ENCODE assay signal across 21 cellular contexts in the genomic region with DNA sequence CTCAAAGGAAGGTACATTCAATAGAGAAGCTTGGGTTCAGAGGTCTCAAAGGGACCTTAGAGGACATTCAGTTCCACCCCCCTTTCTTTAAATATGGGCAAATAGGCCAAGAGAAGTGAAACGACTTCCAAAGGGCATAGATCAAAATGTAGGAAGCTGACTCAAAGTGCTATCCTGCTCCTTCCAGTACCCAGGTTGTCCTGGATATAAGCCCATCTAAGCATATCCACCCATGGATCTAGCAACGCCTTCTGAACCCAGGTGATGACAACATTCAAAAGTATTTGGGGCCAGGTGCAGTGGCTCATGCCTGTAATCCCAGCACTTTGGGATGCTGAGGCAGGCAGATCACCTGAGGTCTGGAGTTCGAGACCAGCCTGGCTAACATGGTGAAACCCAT. TPM values are rescaled to one million over a fixed set of nuclear protein-coding genes. Genes with fewer than 3 reads are reported as not detected.
DNase-seq lines count a peak whose midpoint lies in the region; FAIRE-seq and TF ChIP-seq lines count a peak whose summit lies in the region.
"Had no signal": no experiment of that assay in that cellular context is flagged by ENCODE, and none has a peak within 500 bp of the region (broad histone marks: within the 10 kb centered on the region; RNA-seq: fewer than 3 reads in every experiment).

No MANE protein-coding gene starts in this region.

- TF ChIP-seq EP300 in ovary (IDR thresholded peaks at IDR 0.05): no peak

- no peaks in the 10 kb centered on the region for H3K27me3 Mint-ChIP-seq in activated CD4-positive, alpha-beta memory T cell treated with anti-CD3 and anti-CD28 coated beads, Interleukin-2, amount 10 ng/mL, durations not matched to agents 7 days and 5 days
- H3K27me3 Mint-ChIP-seq: CD4-positive, CD25-positive, alpha-beta regulatory T cell; CD8-positive, alpha-beta memory T cell had no signal

- H3K79me2 ChIP-seq in keratinocyte (ENCODE audit: control insufficient read depth, insufficient read depth, low read length): peaks cover 1% of the 10 kb centered on the region

- H3K27ac Mint-ChIP-seq in activated CD4-positive, alpha-beta memory T cell treated with anti-CD3 and anti-CD28 coated beads, Interleukin-2, amount 10 ng/mL, durations not matched to agents 7 days and 5 days: no peak overlapping the region
- H3K27ac Mint-ChIP-seq: CD8-positive, alpha-beta memory T cell had no signal

- H3K27ac ChIP-seq in RWPE1 (peak overlapping the region; percentile 25; the same call in 1 of the 2 replicates), keratinocyte (ENCODE audit: control insufficient read depth, insufficient read depth, low read length) (no peak overlapping the region), ovary (no peak overlapping the region)

- no peak overlapping the region for H3K4me3 Mint-ChIP-seq in activated CD4-positive, alpha-beta memory T cell treated with anti-CD3 and anti-CD28 coated beads, Interleukin-2, amount 10 ng/mL, durations not matched to agents 7 days and 5 days
- H3K4me3 Mint-ChIP-seq: CD8-positive, alpha-beta memory T cell had no signal

- H2AFZ ChIP-seq in keratinocyte (ENCODE audit: control insufficient read depth, low read length): no peak overlapping the region

- intact Hi-C loops in ovary (cut with DNase I): loop anchor here in 1 of 4 donors (10.0 kb wide), 2 partner anchors 106 to 216 kb away; no protein-coding TSS in a partner anchor

- H3K36me3 ChIP-seq in keratinocyte (ENCODE audit: control insufficient read depth in 2 of 2, extremely low read depth in 1 of 2, insufficient read depth in 2 of 2, low read length in 2 of 2): peaks cover 2 to 6% of the 10 kb centered on the region in 2 experiments
- H3K36me3 ChIP-seq in ovary: no peaks in the 10 kb centered on the region

- TF ChIP-seq CTCF in RWPE1 (conservative IDR thresholded peaks at IDR 0.05; ENCODE audit: low read depth) (no peak), keratinocyte (optimal IDR thresholded peaks at IDR 0.05 in 1 of 3, IDR thresholded peaks at IDR 0.05 in 1 of 3, conservative IDR thresholded peaks at IDR 0.05 in 1 of 3; ENCODE audit: extremely low read depth in 1 of 3, insufficient read depth in 2 of 3, low read length in 3 of 3) (no peak), ovary (IDR thresholded peaks at IDR 0.05) (no peak)

- H3K27me3 ChIP-seq in keratinocyte (ENCODE audit: control insufficient read depth, extremely low read depth, insufficient read depth, low read length) (no peaks in the 10 kb centered on the region), ovary (no peaks in the 10 kb centered on the region)
- H3K27me3 ChIP-seq: BE2C had no signal

- WGBS in ovary, 3 donors: 69 to 72% (median 71%) methylated on average over 3 of the region's 3 CpGs

- H3K4me3 ChIP-seq in keratinocyte (ENCODE audit: control insufficient read depth in 2 of 3, extremely low read depth in 1 of 3, insufficient read depth in 2 of 3, low read depth in 1 of 3, low read length in 3 of 3) (no peak overlapping the region), ovary (no peak overlapping the region)
- H3K4me3 ChIP-seq: GM12878 had no signal

- POLR2A ChIA-PET in RWPE1 (lab: Yijun Ruan, JAX; ENCODE audit: low non-redundant PET): no interaction called here
- POLR2A ChIA-PET in HEK293T (lab: Yijun Ruan, JAX): interaction anchor here (0.6 kb wide), 1 partner anchor 36 kb away, joined by 3 read pairs; no protein-coding TSS in a partner anchor
- POLR2A ChIA-PET in activated CD4-positive, alpha-beta memory T cell treated with anti-CD3 and anti-CD28 coated beads, Interleukin-2, amount 10 ng/mL, durations not matched to agents 7 days and 5 days (lab: Charles Lee): interaction anchor here (1.9 kb wide), 1 partner anchor 21 kb away, joined by 5 read pairs; no protein-coding TSS in a partner anchor

- no peaks in the 10 kb centered on the region for H3K9me1 ChIP-seq in keratinocyte (ENCODE audit: control insufficient read depth, extremely low read depth, insufficient read depth, low read length)

- no peaks in the 10 kb centered on the region for H3K9me3 Mint-ChIP-seq in activated CD4-positive, alpha-beta memory T cell treated with anti-CD3 and anti-CD28 coated beads, Interleukin-2, amount 10 ng/mL, durations not matched to agents 7 days and 5 days
- H3K9me3 Mint-ChIP-seq: CD8-positive, alpha-beta memory T cell had no signal

- no peak for FAIRE-seq in keratinocyte (lab: Jason Lieb, UNC)
- FAIRE-seq: A204.1, GM12878 had no signal

- H3K4me1 ChIP-seq in keratinocyte (ENCODE audit: control insufficient read depth, extremely low read depth, insufficient read depth, low read length) (peaks cover 8% of the 10 kb centered on the region), ovary (ENCODE audit: insufficient read depth) (peaks cover 3% of the 10 kb centered on the region)
- H3K4me1 ChIP-seq: BE2C had no signal

- dilution Hi-C loops in keratinocyte (cut with MboI; ENCODE audit: extremely low pct_ligation_motif_present, low sequenced_read_pairs): no loop called here

- no peaks in the 10 kb centered on the region for H4K20me1 ChIP-seq in keratinocyte (ENCODE audit: control insufficient read depth, extremely low read depth, insufficient read depth, low read length)

- H3K4me1 Mint-ChIP-seq in activated CD4-positive, alpha-beta memory T cell treated with anti-CD3 and anti-CD28 coated beads, Interleukin-2, amount 10 ng/mL, durations not matched to agents 7 days and 5 days: peaks cover 24% of the 10 kb centered on the region

- no peak for TF ChIP-seq POLR2A in ovary (IDR thresholded peaks at IDR 0.05)

- CTCF ChIA-PET in RWPE1 (lab: Yijun Ruan, JAX) (interaction anchor here (0.5 to 0.6 kb wide), 2 partner anchors 17 to 862 kb away, joined by 6 to 12 read pairs; no protein-coding TSS in a partner anchor), HEK293T (lab: Yijun Ruan, JAX) (interaction anchor here (1.0 kb wide), 1 partner anchor 128 kb away, joined by 4 read pairs; no protein-coding TSS in a partner anchor)
- CTCF ChIA-PET in activated CD4-positive, alpha-beta memory T cell treated with anti-CD3 and anti-CD28 coated beads, Interleukin-2, amount 10 ng/mL, durations not matched to agents 7 days and 5 days (lab: Charles Lee): interaction anchor here (0.6 kb wide), 1 partner anchor 199 kb away, joined by 4 read pairs; no protein-coding TSS in a partner anchor

- H3K4me2 ChIP-seq in keratinocyte (ENCODE audit: control insufficient read depth, extremely low read depth, insufficient read depth, low read depth, low read length): no peak overlapping the region

- H3K9ac ChIP-seq in keratinocyte (ENCODE audit: control insufficient read depth, extremely low read depth, insufficient read depth, low read length): no peak overlapping the region

- peaks cover 10% of the 10 kb centered on the region for H3K36me3 Mint-ChIP-seq in activated CD4-positive, alpha-beta memory T cell treated with anti-CD3 and anti-CD28 coated beads, Interleukin-2, amount 10 ng/mL, durations not matched to agents 7 days and 5 days (ENCODE audit: low read depth)

- H3K9me3 ChIP-seq in keratinocyte (ENCODE audit: control insufficient read depth, low read depth, low read length) (no peaks in the 10 kb centered on the region), ovary (no peaks in the 10 kb centered on the region)
- H3K9me3 ChIP-seq: BE2C had no signal

- DNase-seq in RWPE1 (ENCODE audit: low spot score): peak; percentile 30
- DNase-seq in dermis blood vessel endothelial cell: peak; percentile 32
- DNase-seq in keratinocyte (ENCODE audit: low read depth, low spot score): peak; percentile 44
- no peak for DNase-seq in HEK293T (ENCODE audit: extremely low spot score)
- DNase-seq in ovary: no peak
- DNase-seq in LoVo (ENCODE audit: low spot score): no peak
- DNase-seq in activated CD4-positive, alpha-beta memory T cell treated with anti-CD3 and anti-CD28 coated beads, Interleukin-2, amount 10 ng/mL, durations not matched to agents 7 days and 5 days: no peak
- DNase-seq: ACHN; BE2C; C1 segment of cervical spinal cord; CD4-positive, CD25-positive, alpha-beta regulatory T cell; CD8-positive, alpha-beta memory T cell; COR-L47; DMS 273 treated with DMSO at 0.1 percent for 48 hours; DMS53; DND-41; EL; GOT3; H7 had no signal

TF ChIP-seq in HEK293T, 16 proteins besides CTCF, POLR2A, EP300 and RAD21 (continues in another document):
- TF ChIP-seq BHLHE40 (IDR thresholded peaks at IDR 0.05; ENCODE audit: borderline replicate concordance) (no peak), FOXK2 (IDR thresholded peaks at IDR 0.05) (no peak), SUZ12 (IDR thresholded peaks at IDR 0.05) (no peak), FOXA1 (IDR thresholded peaks at IDR 0.05) (no peak), LEF1 (IDR thresholded peaks at IDR 0.05; ENCODE audit: borderline replicate concordance) (no peak), HDGF (IDR thresholded peaks at IDR 0.05; ENCODE audit: borderline replicate concordance) (no peak), L3MBTL2 (conservative IDR thresholded peaks at IDR 0.05) (no peak), SP1 (IDR thresholded peaks at IDR 0.05) (no peak), FOXM1 (IDR thresholded peaks at IDR 0.05; ENCODE audit: borderline replicate concordance) (no peak), TARDBP (IDR thresholded peaks at IDR 0.05) (no peak), NFRKB (IDR thresholded peaks at IDR 0.05) (no peak), ARNT (IDR thresholded peaks at IDR 0.05) (no peak)
- TF ChIP-seq, protein P1, sequence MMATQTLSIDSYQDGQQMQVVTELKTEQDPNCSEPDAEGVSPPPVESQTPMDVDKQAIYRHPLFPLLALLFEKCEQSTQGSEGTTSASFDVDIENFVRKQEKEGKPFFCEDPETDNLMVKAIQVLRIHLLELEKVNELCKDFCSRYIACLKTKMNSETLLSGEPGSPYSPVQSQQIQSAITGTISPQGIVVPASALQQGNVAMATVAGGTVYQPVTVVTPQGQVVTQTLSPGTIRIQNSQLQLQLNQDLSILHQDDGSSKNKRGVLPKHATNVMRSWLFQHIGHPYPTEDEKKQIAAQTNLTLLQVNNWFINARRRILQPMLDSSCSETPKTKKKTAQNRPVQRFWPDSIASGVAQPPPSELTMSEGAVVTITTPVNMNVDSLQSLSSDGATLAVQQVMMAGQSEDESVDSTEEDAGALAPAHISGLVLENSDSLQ (IDR thresholded peaks at IDR 0.05): no peak

RNA-seq across cellular contexts. Expression of a gene that starts 5.3 kb away (rescaled TPM):
- total RNA-seq in dermis blood vessel endothelial cell (5.8 and 8.8 TPM in 2 replicates), ovary (10 to 100 TPM in 4 of 7 donors, 1 to 10 TPM in 3; 5.6 to 17.6 (median 11.4) TPM)
- polyA plus RNA-seq in keratinocyte (2.3 to 4.8 TPM (median 3.3 TPM) in 3 replicates), ovary (10 to 100 TPM in 1 of 2 donors, 1 to 10 TPM in 1; 5.0 to 13.6 TPM)
- 4.8 TPM for polyA plus RNA-seq in keratinocyte (2011; ENCODE audit: low read depth)
- 2.9 and 4.4 TPM in 2 replicates for polyA plus RNA-seq in keratinocyte (2011; cell fraction: cytosol; rRNA removed)
- polyA plus RNA-seq in keratinocyte (2011; cell fraction: nucleus; rRNA removed): 4.7 and 5.2 TPM in 2 replicates
- 3.2 and 4.9 TPM in 2 replicates for polyA plus RNA-seq in keratinocyte (2012; ENCODE audit: low replicate concordance)
- polyA minus RNA-seq in keratinocyte: 3.4 to 8.8 TPM (median 4.7 TPM) in 3 replicates
- 2.7 TPM for polyA minus RNA-seq in keratinocyte (2011; cell fraction: cytosol; rRNA and poly(A)+ RNA removed)
- 5.3 and 12.3 TPM in 2 replicates for polyA minus RNA-seq in keratinocyte (2011; cell fraction: nucleus; rRNA and poly(A)+ RNA removed)
- 10 to 100 TPM; 27.1 to 28.1 TPM for total RNA-seq in activated CD4-positive, alpha-beta memory T cell treated with anti-CD3 and anti-CD28 coated beads, Interleukin-2, amount 10 ng/mL, durations not matched to agents 7 days and 5 days

Comparison
In these comparisons a context has a peak if more than half of its experiments do, and no peak if none do; other contexts are left out.
1. DNase-seq: peak in RWPE1 (single experiment), dermis blood vessel endothelial cell (single experiment) and keratinocyte (single experiment); none in HEK293T (single experiment), ovary (0 of 5), LoVo (single experiment) and activated CD4-positive, alpha-beta memory T cell treated with anti-CD3 and anti-CD28 coated beads, Interleukin-2, amount 10 ng/mL, durations not matched to agents 7 days and 5 days (single experiment).